Comparison of ENCODE assay signal across 9 cellular contexts in genomic region chr20:1389703-1390385, GRCh38. TPM values are rescaled to one million over a fixed set of nuclear protein-coding genes. Genes with fewer than 3 reads are reported as not detected.
DNase-seq lines count a peak whose midpoint lies in the region; ATAC-seq, FAIRE-seq and TF ChIP-seq lines count a peak whose summit lies in the region.
"Had no signal": no experiment of that assay in that cellular context is flagged by ENCODE, and none has a peak within 500 bp of the region (broad histone marks: within the 10 kb centered on the region; RNA-seq: fewer than 3 reads in every experiment).

No MANE protein-coding gene starts in this region.

- peaks cover 44% of the 10 kb centered on the region for H3K36me3 Mint-ChIP-seq in activated CD4-positive, alpha-beta T cell treated with anti-CD3 and anti-CD28 coated beads, Interleukin-2, amount 10 ng/mL, durations not matched to agents 24 days and 14 days (ENCODE audit: low read depth)
- peaks cover 40% of the 10 kb centered on the region for H3K36me3 Mint-ChIP-seq in activated naive CD8-positive, alpha-beta T cell treated with anti-CD3 and anti-CD28 coated beads, Interleukin-2, amount 50 U/mL, for 24 hours (ENCODE audit: low read depth)

- TF ChIP-seq CTCF in kidney (IDR thresholded peaks at IDR 0.05; ENCODE audit: borderline replicate concordance, extremely low read depth, insufficient read depth) (no peak), suprapubic skin (IDR thresholded peaks at IDR 0.05) (peak in 1 of 2 donors; percentile 7)

- 28% methylated on average over 4 of the region's 6 CpGs for WGBS in suprapubic skin

- no peaks in the 10 kb centered on the region for H3K36me3 ChIP-seq in kidney (ENCODE audit: control insufficient read depth in 1 of 2, insufficient read depth in 2 of 2, low read length in 2 of 2)
- H3K36me3 ChIP-seq in suprapubic skin: no peaks in the 10 kb centered on the region

- TF ChIP-seq POLR2A in suprapubic skin (IDR thresholded peaks at IDR 0.05): no peak

- H3K4me3 Mint-ChIP-seq in activated CD4-positive, alpha-beta T cell treated with anti-CD3 and anti-CD28 coated beads, Interleukin-2, amount 10 ng/mL, durations not matched to agents 24 days and 14 days: peak overlapping the region; percentile 79
- H3K4me3 Mint-ChIP-seq in activated naive CD8-positive, alpha-beta T cell treated with anti-CD3 and anti-CD28 coated beads, Interleukin-2, amount 50 U/mL, for 24 hours: peak overlapping the region; percentile 94

- no peak for TF ChIP-seq EP300 in suprapubic skin (IDR thresholded peaks at IDR 0.05)

- H3K9me3 ChIP-seq in kidney (ENCODE audit: control insufficient read depth in 1 of 2, low read length in 2 of 2) (no peaks in the 10 kb centered on the region), suprapubic skin (no peaks in the 10 kb centered on the region)

- peaks cover 1% of the 10 kb centered on the region for H3K27me3 ChIP-seq in suprapubic skin

- peak; percentile 29 for ATAC-seq in activated naive CD8-positive, alpha-beta T cell treated with anti-CD3 and anti-CD28 coated beads, Interleukin-2, amount 50 U/mL, for 24 hours

- H3K27ac ChIP-seq in kidney (ENCODE audit: low read depth in 2 of 2, low read length in 2 of 2) (peak overlapping the region; percentile 35 to 65), suprapubic skin (peak overlapping the region; percentile 72)

- peak overlapping the region; percentile 76 for H3K27ac Mint-ChIP-seq in activated CD4-positive, alpha-beta T cell treated with anti-CD3 and anti-CD28 coated beads, Interleukin-2, amount 10 ng/mL, durations not matched to agents 24 days and 14 days
- H3K27ac Mint-ChIP-seq in activated naive CD8-positive, alpha-beta T cell treated with anti-CD3 and anti-CD28 coated beads, Interleukin-2, amount 50 U/mL, for 24 hours: peak overlapping the region; percentile 93

- H3K9me3 Mint-ChIP-seq in activated CD4-positive, alpha-beta T cell treated with anti-CD3 and anti-CD28 coated beads, Interleukin-2, amount 10 ng/mL, durations not matched to agents 24 days and 14 days: no peaks in the 10 kb centered on the region
- H3K9me3 Mint-ChIP-seq in activated naive CD8-positive, alpha-beta T cell treated with anti-CD3 and anti-CD28 coated beads, Interleukin-2, amount 50 U/mL, for 24 hours: no peaks in the 10 kb centered on the region

- H3K9ac ChIP-seq in kidney (ENCODE audit: low read length in 2 of 2): peak overlapping the region in 1 of 2 donors; percentile 10

- no peak for FAIRE-seq in kidney (lab: Jason Lieb, UNC)

- H3K4me1 Mint-ChIP-seq in activated CD4-positive, alpha-beta T cell treated with anti-CD3 and anti-CD28 coated beads, Interleukin-2, amount 10 ng/mL, durations not matched to agents 24 days and 14 days: peaks cover 69% of the 10 kb centered on the region
- H3K4me1 Mint-ChIP-seq in activated naive CD8-positive, alpha-beta T cell treated with anti-CD3 and anti-CD28 coated beads, Interleukin-2, amount 50 U/mL, for 24 hours: peaks cover 77% of the 10 kb centered on the region

- H3K4me1 ChIP-seq in kidney (ENCODE audit: control insufficient read depth in 1 of 2, insufficient read depth in 1 of 2, low read depth in 1 of 2, low read length in 2 of 2) (peaks cover 23 to 37% of the 10 kb centered on the region in 2 donors), suprapubic skin (peaks cover 58% of the 10 kb centered on the region)

- no peak for DNase-seq in activated CD4-positive, alpha-beta T cell treated with anti-CD3 and anti-CD28 coated beads, Interleukin-2, amount 10 ng/mL, durations not matched to agents 24 days and 14 days
- DNase-seq in activated CD4-positive, alpha-beta T cell treated with anti-CD3 and anti-CD28 coated beads, Interleukin-2, amount 50 U/mL, for 4 hours: no peak
- DNase-seq in activated naive CD8-positive, alpha-beta T cell treated with anti-CD3 and anti-CD28 coated beads, Interleukin-2, amount 50 U/mL, for 24 hours: no peak
- DNase-seq in kidney (no peak), suprapubic skin (ENCODE audit: low spot score in 2 of 2) (no peak), DMS53 (lab: John Stamatoyannopoulos, UW) (no peak), NCI-H526 treated with DMSO at 0.1 percent for 48 hours (lab: John Stamatoyannopoulos, UW) (no peak)
- DNase-seq in activated effector memory CD4-positive, alpha-beta T cell treated with anti-CD3 and anti-CD28 coated beads, Interleukin-2, amount 50 U/mL, for 16 hours: no peak
- DNase-seq: NCI-H345 had no signal

- peak overlapping the region; percentile 11 to 41 for H3K4me3 ChIP-seq in kidney (ENCODE audit: low read length in 2 of 2)
- H3K4me3 ChIP-seq in suprapubic skin: peak overlapping the region; percentile 6

- H3K27me3 Mint-ChIP-seq in activated CD4-positive, alpha-beta T cell treated with anti-CD3 and anti-CD28 coated beads, Interleukin-2, amount 10 ng/mL, durations not matched to agents 24 days and 14 days: no peaks in the 10 kb centered on the region
- H3K27me3 Mint-ChIP-seq in activated naive CD8-positive, alpha-beta T cell treated with anti-CD3 and anti-CD28 coated beads, Interleukin-2, amount 50 U/mL, for 24 hours: no peaks in the 10 kb centered on the region

- intact Hi-C loops in activated CD4-positive, alpha-beta T cell treated with anti-CD3 and anti-CD28 coated beads, Interleukin-2, amount 10 ng/mL, durations not matched to agents 24 days and 14 days (cut with micrococcal nuclease): loop anchor here (5.0 kb wide), 1 partner anchor 163 kb away; the partner anchor contains the start of gene RAD21L1
- intact Hi-C loops in kidney (cut with DNase I): no loop called here

RNA-seq across cellular contexts. Expression of gene FKBP1A, which starts 3.0 kb away (rescaled TPM):
- 291 and 292 TPM in 2 replicates for total RNA-seq in activated CD4-positive, alpha-beta T cell treated with anti-CD3 and anti-CD28 coated beads, Interleukin-2, amount 10 ng/mL, durations not matched to agents 24 days and 14 days
- total RNA-seq in kidney (220 TPM), suprapubic skin (100 to 1,000 TPM in 3 of 4 donors, 10 to 100 TPM in 1; 100.0 to 151 (median 115) TPM)
- polyA plus RNA-seq in kidney (ENCODE audit: insufficient read depth, low read depth, low replicate concordance): 260 TPM
